ENCODE assay signal across 18 cellular contexts in the genomic region with DNA sequence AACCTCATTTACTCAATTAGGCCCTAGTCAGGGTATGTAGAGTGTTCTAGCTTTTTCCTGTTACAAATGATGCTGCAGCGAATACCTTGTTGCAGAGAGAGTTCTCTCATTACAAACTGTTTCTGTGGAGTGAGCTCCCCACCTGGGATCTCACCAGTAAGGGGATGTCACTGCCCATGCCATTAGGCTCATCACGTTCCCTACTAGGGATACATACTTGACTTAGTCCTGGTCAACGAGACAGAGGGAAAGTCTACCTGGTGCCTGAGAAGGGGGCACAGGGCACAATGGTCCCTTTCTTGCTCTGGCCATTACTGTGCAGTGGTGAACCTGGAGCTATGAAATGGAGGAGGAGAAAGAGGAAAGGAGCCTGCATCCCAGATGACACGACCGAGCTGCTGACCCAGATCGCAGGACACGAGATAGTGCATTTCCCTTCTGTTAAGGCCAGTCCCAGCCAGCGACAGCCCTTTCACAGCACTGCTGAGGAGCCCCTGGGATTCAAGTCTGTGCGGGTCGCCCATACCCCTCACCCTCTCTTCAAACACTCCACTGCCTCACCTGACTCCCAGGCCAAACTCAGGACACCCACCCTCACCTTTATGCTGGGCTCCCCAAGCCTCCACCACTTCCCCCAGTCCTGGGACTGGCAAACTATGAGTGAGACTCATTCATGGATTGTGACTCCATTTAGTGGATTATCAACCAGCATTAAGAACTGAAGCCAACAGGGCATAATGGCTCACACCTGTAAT. TPM values are rescaled to one million over a fixed set of nuclear protein-coding genes. Genes with fewer than 3 reads are reported as not detected.
A peak's percentile ranks its signal among the peaks of the same experiment; 100 is the strongest.
DNase-seq lines count a peak whose midpoint lies in the region; ATAC-seq and TF ChIP-seq lines count a peak whose summit lies in the region.
"Had no signal": no experiment of that assay in that cellular context is flagged by ENCODE, and none has a peak within 500 bp of the region (broad histone marks: within the 10 kb centered on the region; RNA-seq: fewer than 3 reads in every experiment).

No MANE protein-coding gene starts in this region.

- H3K4me1 ChIP-seq in body of pancreas (peaks cover 44% of the 10 kb centered on the region), left lung (peaks cover 27 to 51% of the 10 kb centered on the region in 2 donors), stomach (peaks cover 7 to 21% (median 17%) of the 10 kb centered on the region in 4 donors)

- H3K27me3 Mint-ChIP-seq in HFFc6 (ENCODE audit: insufficient read depth) = no peaks in the 10 kb centered on the region; the same call in none of the 2 replicates

- H3K27ac ChIP-seq in body of pancreas (peak overlapping the region in 3 of 4 donors; percentile 80 to 88 (median 82)), left lung (peak overlapping the region; percentile 77 to 91), stomach (peak overlapping the region in 4 of 5 donors; percentile 68 to 89 (median 83))

- H3K27me3 ChIP-seq in body of pancreas (no peaks in the 10 kb centered on the region), left lung (no peaks in the 10 kb centered on the region), stomach (no peaks in the 10 kb centered on the region)

- peaks cover 49% of the 10 kb centered on the region for H3K4me1 Mint-ChIP-seq in HFFc6 (ENCODE audit: low read depth)
- H3K4me1 Mint-ChIP-seq: memory B cell, naive B cell had no signal

- no peaks in the 10 kb centered on the region for H3K9me3 ChIP-seq in body of pancreas
- no peaks in the 10 kb centered on the region for H3K9me3 ChIP-seq in left lung
- no peaks in the 10 kb centered on the region for H3K9me3 ChIP-seq in stomach

- no peaks in the 10 kb centered on the region for H3K36me3 ChIP-seq in body of pancreas (replicated peaks in 1 of 2; ENCODE audit: insufficient read depth in 1 of 2, low read depth in 2 of 2)
- no peaks in the 10 kb centered on the region for H3K36me3 ChIP-seq in left lung
- H3K36me3 ChIP-seq in stomach = no peaks in the 10 kb centered on the region

- no peak for TF ChIP-seq POLR2A in body of pancreas (IDR thresholded peaks at IDR 0.05)
- TF ChIP-seq POLR2A in stomach (IDR thresholded peaks at IDR 0.05) = no peak

- peak overlapping the region; percentile 98 for H3K27ac Mint-ChIP-seq in HFFc6
- H3K27ac Mint-ChIP-seq: CD4-positive, alpha-beta T cell; memory B cell; naive B cell had no signal

- H3K9me3 Mint-ChIP-seq in HFFc6 = no peaks in the 10 kb centered on the region
- H3K9me3 Mint-ChIP-seq: CD4-positive, alpha-beta T cell had no signal

- TF ChIP-seq CTCF in HFFc6 (IDR thresholded peaks at IDR 0.05) (no peak), body of pancreas (IDR thresholded peaks at IDR 0.05) (no peak), left lung (IDR thresholded peaks at IDR 0.05) (no peak), stomach (IDR thresholded peaks at IDR 0.05) (no peak)

- no peak for ATAC-seq in body of pancreas
- ATAC-seq in left lung = no peak

- intact Hi-C loops in body of pancreas (cut with DNase I) (no loop called here), left lung (cut with DNase I) (no loop called here), stomach (cut with DNase I; ENCODE audit: low total_unique reads) (no loop called here)

- WGBS in body of pancreas, 2 donors = 74 to 75% methylated on average over 6 to 10 of the region's 10 CpGs
- 73 to 88% (median 79%) methylated on average over 10 of the region's 10 CpGs for WGBS in stomach, 5 donors

- no peak overlapping the region for H3K4me3 ChIP-seq in body of pancreas
- H3K4me3 ChIP-seq in left lung = no peak overlapping the region
- H3K4me3 ChIP-seq in stomach = no peak overlapping the region
- H3K4me3 ChIP-seq: dorsolateral prefrontal cortex had no signal

- H3K36me3 Mint-ChIP-seq in HFFc6 (ENCODE audit: low read depth) = peaks cover 9% of the 10 kb centered on the region
- H3K36me3 Mint-ChIP-seq: memory B cell, naive B cell had no signal

- DNase-seq in HFFc6 (no peak), body of pancreas (no peak), left lung (no peak), stomach (no peak), superior temporal gyrus (ENCODE audit: extremely low spot score) (no peak), NCI-H510A (lab: John Stamatoyannopoulos, UW) (no peak), NCI-H187 treated with DMSO at 0.1 percent for 48 hours (lab: John Stamatoyannopoulos, UW) (no peak)
- DNase-seq in effector CD8-positive, alpha-beta T cell (lab: John Stamatoyannopoulos, UW) = no peak
- DNase-seq: activated CD4-positive, alpha-beta T cell treated with anti-CD3 and anti-CD28 coated beads for 48 hours; CD4-positive, alpha-beta T cell; DMS53; dorsolateral prefrontal cortex; naive B cell; NCI-H1930; NCI-H446 treated with DMSO at 0.1 percent for 48 hours; stimulated activated CD4-positive, alpha-beta T cell treated with anti-CD3 and anti-CD28 coated beads, Interleukin-4, amount 100 ng/mL, for 1 hour; substantia nigra had no signal

- TF ChIP-seq EP300 in stomach (IDR thresholded peaks at IDR 0.05) = no peak

- no peak overlapping the region for H3K4me3 Mint-ChIP-seq in HFFc6
- H3K4me3 Mint-ChIP-seq: CD4-positive, alpha-beta T cell; memory B cell had no signal

RNA-seq across cellular contexts. Expression of a gene that starts 16.0 kb away (rescaled TPM):
- 10 to 100 TPM; 23.7 to 40.9 (median 28.5) TPM for total RNA-seq in HFFc6 (2021; fragmentation: NEBNext Ultra II Directional; extraction: Animal tissue kit (Norgen Biotek cat#: 25700))
- 10 to 100 TPM in 1 of 2 donors, 1 to 10 TPM in 1; 6.6 to 10.4 TPM for total RNA-seq in body of pancreas
- 100 to 1,000 TPM; 105 to 288 TPM for total RNA-seq in left lung
- total RNA-seq in stomach = 10 to 100 TPM in 1 of 5 donors, 1 to 10 TPM in 3, not detected in 1; 1.3 to 28.4 (median 5.5) TPM
- 10 to 100 TPM in 1 of 3 donors, 1 to 10 TPM in 2; 2.3 to 37.6 (median 2.7) TPM for polyA plus RNA-seq in stomach
- total RNA-seq: CD4-positive, alpha-beta T cell had no signal
